ENCODE assay signal across 23 cellular contexts in genomic region chr2:95054016-95054415, GRCh38. TPM values are rescaled to one million over a fixed set of nuclear protein-coding genes. Genes with fewer than 3 reads are reported as not detected.
DNase-seq lines count a peak whose midpoint lies in the region; ATAC-seq, FAIRE-seq and TF ChIP-seq lines count a peak whose summit lies in the region.
"Had no signal": no experiment of that assay in that cellular context is flagged by ENCODE, and none has a peak within 500 bp of the region (broad histone marks: within the 10 kb centered on the region; RNA-seq: fewer than 3 reads in every experiment).

No MANE protein-coding gene starts in this region.

- H3K27ac ChIP-seq in PC-9 (peak overlapping the region; percentile 92; the same call in 1 of the 2 replicates), K562 (ENCODE audit: extremely low read depth, low read depth, low read length) (no peak overlapping the region), substantia nigra (ENCODE audit: low read depth, low read length, poor library complexity, severe bottlenecking) (peak overlapping the region; percentile 64), MM.1S (ENCODE audit: low read length) (no peak overlapping the region)
- H3K27ac ChIP-seq: right lobe of liver, SK-N-MC, stomach had no signal

- H3K9ac ChIP-seq in K562 (ENCODE audit: insufficient read depth in 1 of 2, low read depth in 2 of 2, low read length in 2 of 2): no peak overlapping the region
- no peak overlapping the region for H3K9ac ChIP-seq in MM.1S (ENCODE audit: low read length)

- no peak for TF ChIP-seq CTCF in PC-9 (conservative IDR thresholded peaks at IDR 0.05)
- no peak for TF ChIP-seq CTCF in K562 (IDR thresholded peaks at IDR 0.05 in 2 of 3, conservative IDR thresholded peaks at IDR 0.05 in 1 of 3; ENCODE audit: insufficient read depth in 2 of 3, low read depth in 1 of 3, low read length in 3 of 3)
- no peak for TF ChIP-seq CTCF in MM.1S (IDR thresholded peaks at IDR 0.05; ENCODE audit: low read length)

- BruUV-seq in PC-9 (replicated peaks; lab: Mats Ljungman, UMichigan) (no TSS peak), K562 (replicated peaks; lab: Mats Ljungman, UMichigan) (no TSS peak)

- H3K9me2 ChIP-seq in PC-9 (ENCODE audit: insufficient read depth): no peaks in the 10 kb centered on the region
- H3K9me2 ChIP-seq in MM.1S (replicated peaks; ENCODE audit: insufficient read depth, low read length): no peaks in the 10 kb centered on the region

- H3K4me2 ChIP-seq in PC-9 (no peak overlapping the region), K562 (ENCODE audit: insufficient read depth, low read length) (no peak overlapping the region), MM.1S (ENCODE audit: low read depth, low read length) (no peak overlapping the region)

- TF ChIP-seq EP300 in K562 (IDR thresholded peaks at IDR 0.05; ENCODE audit: low read length): no peak

- no peak overlapping the region for H2AFZ ChIP-seq in PC-9
- H2AFZ ChIP-seq in K562 (ENCODE audit: low read depth, low read length): no peak overlapping the region
- H2AFZ ChIP-seq in MM.1S (ENCODE audit: low read length): no peak overlapping the region

- H3K79me2 ChIP-seq in PC-9 (ENCODE audit: low read depth) (peaks cover 27% of the 10 kb centered on the region), K562 (ENCODE audit: control insufficient read depth, insufficient read depth, low read length) (no peaks in the 10 kb centered on the region), MM.1S (ENCODE audit: low read length) (no peaks in the 10 kb centered on the region)

- TF ChIP-seq POLR2A in K562 (conservative IDR thresholded peaks at IDR 0.05): no peak

- H3K27me3 ChIP-seq in PC-9 (ENCODE audit: insufficient read depth, low read depth) (no peaks in the 10 kb centered on the region), K562 (ENCODE audit: control insufficient read depth in 2 of 2, insufficient read depth in 2 of 2, low read length in 2 of 2) (peaks cover 11 to 77% of the 10 kb centered on the region in 2 experiments), MM.1S (replicated peaks; ENCODE audit: insufficient read depth, low read length) (no peaks in the 10 kb centered on the region)
- H3K27me3 ChIP-seq: right lobe of liver had no signal

- CTCF ChIA-PET in activated CD4-positive, alpha-beta T cell treated with anti-CD3 and anti-CD28 coated beads, Interleukin-2, amount 10 ng/mL, durations not matched to agents 7 days and 5 days (lab: Charles Lee): interaction anchor here (0.7 to 4.5 kb wide), 13 partner anchors 9 to 85 kb away, joined by 3 to 13 read pairs (median 5); no protein-coding TSS in a partner anchor
- CTCF ChIA-PET in PC-9 (lab: Charles Lee) (interaction anchor here (0.8 to 3.6 kb wide), 3 partner anchors 23 to 32 kb away, joined by 3 to 14 read pairs (median 3); no protein-coding TSS in a partner anchor), K562 (lab: Yijun Ruan, JAX; ENCODE audit: low intra/inter-chr PET ratio) (interaction anchor here (0.7 kb wide), 1 partner anchor 180 kb away, joined by 4 read pairs; no protein-coding TSS in a partner anchor)

- no peaks in the 10 kb centered on the region for H4K20me1 ChIP-seq in PC-9 (ENCODE audit: insufficient read depth)
- peaks cover 5% of the 10 kb centered on the region; the same call in 1 of the 2 replicates for H4K20me1 ChIP-seq in K562 (replicated peaks; ENCODE audit: control insufficient read depth, insufficient read depth, low read length)
- no peaks in the 10 kb centered on the region for H4K20me1 ChIP-seq in MM.1S (ENCODE audit: insufficient read depth, low read length)

- H3K4me3 Mint-ChIP-seq in activated CD4-positive, alpha-beta T cell treated with anti-CD3 and anti-CD28 coated beads, Interleukin-2, amount 10 ng/mL, durations not matched to agents 7 days and 5 days: no peak overlapping the region
- H3K4me3 Mint-ChIP-seq: B cell, neural crest cell had no signal

- peaks cover 73% of the 10 kb centered on the region for H3K4me1 Mint-ChIP-seq in activated CD4-positive, alpha-beta T cell treated with anti-CD3 and anti-CD28 coated beads, Interleukin-2, amount 10 ng/mL, durations not matched to agents 7 days and 5 days
- H3K4me1 Mint-ChIP-seq: B cell had no signal

- no peak overlapping the region for H3K4me3 ChIP-seq in PC-9
- no peak overlapping the region for H3K4me3 ChIP-seq in K562
- no peak overlapping the region for H3K4me3 ChIP-seq in MM.1S (ENCODE audit: low read length)
- H3K4me3 ChIP-seq: right lobe of liver, SK-N-MC, stomach had no signal

- in situ Hi-C loops in K562 (cut with MboI): no loop called here

- no peaks in the 10 kb centered on the region for H3K27me3 Mint-ChIP-seq in activated CD4-positive, alpha-beta T cell treated with anti-CD3 and anti-CD28 coated beads, Interleukin-2, amount 10 ng/mL, durations not matched to agents 7 days and 5 days

- TF ChIP-seq RAD21 in K562 (CRISPR knock-in tag; conservative IDR thresholded peaks at IDR 0.05 in 1 of 2, IDR thresholded peaks at IDR 0.05 in 1 of 2): no peak

- H3K9me3 ChIP-seq in PC-9 (ENCODE audit: insufficient read depth, low read depth): no peaks in the 10 kb centered on the region
- H3K9me3 ChIP-seq in K562 (replicated peaks; ENCODE audit: control insufficient read depth, insufficient read depth, low read depth, low read length): no peaks in the 10 kb centered on the region
- H3K9me3 ChIP-seq in MM.1S (replicated peaks; ENCODE audit: insufficient read depth, low read length): no peaks in the 10 kb centered on the region
- H3K9me3 ChIP-seq: right lobe of liver, stomach had no signal

- FAIRE-seq in K562 (lab: Jason Lieb, UNC): no peak
- FAIRE-seq: bronchial epithelial cell had no signal

- peaks cover 58% of the 10 kb centered on the region for H3K36me3 Mint-ChIP-seq in activated CD4-positive, alpha-beta T cell treated with anti-CD3 and anti-CD28 coated beads, Interleukin-2, amount 10 ng/mL, durations not matched to agents 7 days and 5 days (ENCODE audit: low read depth)

- H3K36me3 ChIP-seq in PC-9 (ENCODE audit: low read depth) (peaks cover 29% of the 10 kb centered on the region), K562 (ENCODE audit: control insufficient read depth, insufficient read depth, low read length) (no peaks in the 10 kb centered on the region), MM.1S (replicated peaks; ENCODE audit: insufficient read depth, low read length) (no peaks in the 10 kb centered on the region)
- H3K36me3 ChIP-seq: right lobe of liver, stomach had no signal

- H3K9me3 Mint-ChIP-seq in activated CD4-positive, alpha-beta T cell treated with anti-CD3 and anti-CD28 coated beads, Interleukin-2, amount 10 ng/mL, durations not matched to agents 7 days and 5 days: no peaks in the 10 kb centered on the region
- H3K9me3 Mint-ChIP-seq: neural crest cell had no signal

- intact Hi-C loops in PC-9 (cut with micrococcal nuclease; ENCODE audit: unreplicated experiment) (no loop called here), K562 (cut with micrococcal nuclease) (no loop called here)

- DNase-seq in activated CD4-positive, alpha-beta T cell treated with anti-CD3 and anti-CD28 coated beads, Interleukin-2, amount 10 ng/mL, durations not matched to agents 7 days and 5 days: no peak
- no peak for DNase-seq in activated CD4-positive, alpha-beta T cell treated with anti-CD3 and anti-CD28 coated beads for 48 hours
- DNase-seq in PC-9 (no peak), K562 (ENCODE audit: extremely low read depth in 1 of 4, low spot score in 3 of 4) (no peak), substantia nigra (lab: John Stamatoyannopoulos, UW) (peak in 1 of 49 donors; percentile 15), D341Med (ENCODE audit: low spot score) (no peak), MM.1S (no peak)
- DNase-seq: activated CD4-positive, alpha-beta T cell treated with anti-CD3 and anti-CD28 coated beads, Interleukin-2, amount 50 U/mL, for 4 hours; COR-L47; dermis blood vessel endothelial cell; GOT3; NCI-H1436 treated with DMSO at 0.1 percent for 48 hours; NCI-H510A treated with DMSO at 0.1 percent for 48 hours; right lobe of liver; stomach; T1000 had no signal

- peaks cover 98% of the 10 kb centered on the region for H3K4me1 ChIP-seq in PC-9 (replicated peaks; ENCODE audit: insufficient read depth)
- H3K4me1 ChIP-seq in K562 (replicated peaks in 1 of 2; ENCODE audit: control insufficient read depth in 2 of 2, insufficient read depth in 2 of 2, low read length in 2 of 2): no peaks in the 10 kb centered on the region
- H3K4me1 ChIP-seq in MM.1S (ENCODE audit: low read length): peaks cover 7% of the 10 kb centered on the region; the same call in 1 of the 2 replicates
- H3K4me1 ChIP-seq: right lobe of liver had no signal

- no peaks in the 10 kb centered on the region for H3K9me1 ChIP-seq in K562 (ENCODE audit: control insufficient read depth, insufficient read depth, low read length)

- WGBS in K562 (ENCODE audit: insufficient coverage, low coverage, missing lambda C conversion rate): 2% methylated on average over 5 of the region's 5 CpGs

- peaks cover 85% of the 10 kb centered on the region for H3F3A ChIP-seq in PC-9 (ENCODE audit: insufficient read depth, low read depth)
- no peaks in the 10 kb centered on the region for H3F3A ChIP-seq in MM.1S (ENCODE audit: insufficient read depth, low read length)

- POLR2A ChIA-PET in activated CD4-positive, alpha-beta T cell treated with anti-CD3 and anti-CD28 coated beads, Interleukin-2, amount 10 ng/mL, durations not matched to agents 7 days and 5 days (lab: Charles Lee): no interaction called here
- POLR2A ChIA-PET in PC-9 (lab: Charles Lee; ENCODE audit: unreplicated experiment) (interaction anchor here (0.6 kb wide), 1 partner anchor 31 kb away, joined by 4 read pairs; no protein-coding TSS in a partner anchor), K562 (lab: Yijun Ruan, JAX) (interaction anchor here (1.0 to 2.4 kb wide), 2 partner anchors 12 to 26 kb away, joined by 3 to 7 read pairs; no protein-coding TSS in a partner anchor)

- ATAC-seq in K562 (no peak), HG03045 (IDR thresholded peaks at IDR 0.05; ENCODE audit: unreplicated experiment) (no peak)
- ATAC-seq: right lobe of liver had no signal

- peak overlapping the region; percentile 10 for H3K27ac Mint-ChIP-seq in activated CD4-positive, alpha-beta T cell treated with anti-CD3 and anti-CD28 coated beads, Interleukin-2, amount 10 ng/mL, durations not matched to agents 7 days and 5 days
- H3K27ac Mint-ChIP-seq: B cell had no signal

RNA-seq across cellular contexts. Expression of gene MAL, which starts 28.5 kb away (rescaled TPM):
- 100 to 1,000 TPM; 237 to 339 TPM for total RNA-seq in activated CD4-positive, alpha-beta T cell treated with anti-CD3 and anti-CD28 coated beads, Interleukin-2, amount 10 ng/mL, durations not matched to agents 7 days and 5 days
- total RNA-seq in PC-9 (2021) (146 and 171 TPM in 2 replicates), K562 (2014; rRNA removed) (not detected in 2 replicates), K562 (2014; rRNA removed; fragmentation: Illumina TruSeq; extraction: Trizol) (not detected in 2 replicates), K562 (2015; rRNA removed; fragmentation: Illumina TruSeq; extraction: Trizol) (not detected in 2 replicates), K562 (2021) (not detected in 2 replicates)
- not detected in 2 replicates for total RNA-seq in K562 (2011; cell fraction: chromatin; rRNA removed; ENCODE audit: low replicate concordance)
- total RNA-seq in K562 (2011; cell fraction: nucleolus; rRNA removed): not detected in 2 replicates
- total RNA-seq in K562 (2011; cell fraction: nucleoplasm; rRNA removed): not detected in 2 replicates
- polyA plus RNA-seq in K562 (2011; rRNA removed) (not detected in 2 replicates), K562 (2014; fragmentation: Illumina TruSeq; extraction: Trizol) (not detected in 2 replicates), K562 (2014; fragmentation: Nextera tagmentation; extraction: Ambion mirVana) (not detected), K562 (2014; rRNA removed) (not detected in 2 replicates)
- not detected in 2 replicates for polyA plus RNA-seq in K562 (2011; cell fraction: cytosol; rRNA removed)
- not detected in 2 replicates for polyA plus RNA-seq in K562 (2011; cell fraction: nucleus; rRNA removed)
- not detected in 2 replicates for polyA plus RNA-seq in K562 (2012)
- not detected in 2 replicates for polyA minus RNA-seq in K562 (2011; rRNA and poly(A)+ RNA removed)
- not detected in 2 replicates for polyA minus RNA-seq in K562 (2011; cell fraction: cytosol; rRNA and poly(A)+ RNA removed)
- not detected in 2 replicates for polyA minus RNA-seq in K562 (2011; cell fraction: nucleus; rRNA and poly(A)+ RNA removed)
- total RNA-seq: A673, fibroblast of lung had no signal
- polyA plus RNA-seq: fibroblast of lung had no signal

Comparison
In these comparisons a context has a peak if more than half of its experiments do, and no peak if none do; other contexts are left out.
1. H3K27ac ChIP-seq: peak in PC-9 (single experiment) and substantia nigra (single experiment); none in K562 (single experiment) and MM.1S (single experiment).
2. RNA of gene MAL, which starts 28.5 kb away (total RNA-seq): 237 to 339 TPM in activated CD4-positive, alpha-beta T cell treated with anti-CD3 and anti-CD28 coated beads, Interleukin-2, amount 10 ng/mL, durations not matched to agents 7 days and 5 days and 146 to 171 TPM in PC-9; not detected in K562; every median in the first group is over 100 times any median in the second.